20 cellular contexts compared by ENCODE assay signal in genomic region chr9:38043931-38044623, GRCh38. TPM values are rescaled to one million over a fixed set of nuclear protein-coding genes. Genes with fewer than 3 reads are reported as not detected.
DNase-seq lines count a peak whose midpoint lies in the region; ATAC-seq and TF ChIP-seq lines count a peak whose summit lies in the region.
"Had no signal": no experiment of that assay in that cellular context is flagged by ENCODE, and none has a peak within 500 bp of the region (broad histone marks: within the 10 kb centered on the region; RNA-seq: fewer than 3 reads in every experiment).

No MANE protein-coding gene starts in this region.

- H3K4me1 ChIP-seq in esophagus squamous epithelium = peaks cover 66 to 100% (median 81%) of the 10 kb centered on the region in 3 donors
- H3K4me1 ChIP-seq in suprapubic skin = peaks cover 88% of the 10 kb centered on the region
- peaks cover 55 to 70% of the 10 kb centered on the region in 2 experiments for H3K4me1 ChIP-seq in SK-N-SH (ENCODE audit: control insufficient read depth in 1 of 2, insufficient read depth in 2 of 2, low read depth in 1 of 2, low read length in 1 of 2)
- H3K4me1 ChIP-seq in mucosa of descending colon (ENCODE audit: low read depth) = peaks cover 27% of the 10 kb centered on the region

- no peak for TF ChIP-seq RAD21 in SK-N-SH (IDR thresholded peaks at IDR 0.05; ENCODE audit: low read length)

- TF ChIP-seq CTCF in esophagus squamous epithelium (IDR thresholded peaks at IDR 0.05) (no peak), suprapubic skin (IDR thresholded peaks at IDR 0.05) (no peak), SK-N-SH (IDR thresholded peaks at IDR 0.05) (no peak), mucosa of descending colon (IDR thresholded peaks at IDR 0.05) (no peak)

- no peak overlapping the region for H2AFZ ChIP-seq in SK-N-SH (ENCODE audit: low read depth)

- H3K9ac ChIP-seq in SK-N-SH = no peak overlapping the region

- H3K36me3 ChIP-seq in esophagus squamous epithelium (no peaks in the 10 kb centered on the region), suprapubic skin (no peaks in the 10 kb centered on the region), MG63 (no peaks in the 10 kb centered on the region; the same call in 1 of the 2 replicates), SK-N-SH (replicated peaks in 1 of 2; ENCODE audit: control insufficient read depth in 1 of 2, insufficient read depth in 2 of 2, low read length in 1 of 2) (no peaks in the 10 kb centered on the region), mucosa of descending colon (ENCODE audit: low read depth) (no peaks in the 10 kb centered on the region)

- POLR2A ChIA-PET in SK-N-SH (lab: Yijun Ruan, JAX) = interaction anchor here (1.1 kb wide), 1 partner anchor 16 kb away, joined by 3 read pairs; no protein-coding TSS in a partner anchor

- 0 out of 2 replicates have a peak, but pooled peaks cover 11% of the 10 kb centered on the region for H4K20me1 ChIP-seq in SK-N-SH (ENCODE audit: insufficient read depth)

- no peak for DNase-seq in Right ventricle myocardium superior
- no peak for DNase-seq in Right ventricle myocardium inferior (ENCODE audit: missing footprints)
- no peak for DNase-seq in esophagus squamous epithelium (lab: John Stamatoyannopoulos, UW)
- DNase-seq in mucosa of gallbladder (ENCODE audit: low spot score) = peak; percentile 49
- DNase-seq in suprapubic skin (ENCODE audit: low spot score in 2 of 2) = no peak
- DNase-seq in MG63 = no peak
- DNase-seq in SK-N-SH = no peak
- DNase-seq in mucosa of descending colon = no peak
- DNase-seq: activated CD4-positive, alpha-beta T cell treated with anti-CD3 and anti-CD28 coated beads, Interleukin-2, amount 50 U/mL, for 4 hours; activated CD8-positive, alpha-beta memory T cell treated with anti-CD3 and anti-CD28 coated beads, Interleukin-2, amount 50 U/mL, for 48 hours; activated effector memory CD4-positive, alpha-beta T cell treated with anti-CD3 and anti-CD28 coated beads, Interleukin-2, amount 50 U/mL, for 16 hours; activated naive CD8-positive, alpha-beta T cell treated with anti-CD3 and anti-CD28 coated beads, Interleukin-2, amount 50 U/mL, for 24 hours; COR-L47; HFFc6; NCI-H1694 treated with DMSO at 0.1 percent for 48 hours; NCI-H748 treated with DMSO at 0.1 percent for 48 hours; OCI-M1; WERI-Rb-1 had no signal

- TF ChIP-seq POLR2A in esophagus squamous epithelium (IDR thresholded peaks at IDR 0.05) = no peak
- no peak for TF ChIP-seq POLR2A in suprapubic skin (IDR thresholded peaks at IDR 0.05)

- CTCF ChIA-PET in SK-N-SH (lab: Yijun Ruan, JAX) = interaction anchor here (0.7 to 2.0 kb wide), 7 partner anchors 10 to 165 kb away, joined by 3 to 6 read pairs (median 3); no protein-coding TSS in a partner anchor

- H3K9me3 ChIP-seq in esophagus squamous epithelium = no peaks in the 10 kb centered on the region
- no peaks in the 10 kb centered on the region for H3K9me3 ChIP-seq in suprapubic skin
- H3K9me3 ChIP-seq in MG63 = no peaks in the 10 kb centered on the region
- no peaks in the 10 kb centered on the region for H3K9me3 ChIP-seq in SK-N-SH
- H3K9me3 ChIP-seq in mucosa of descending colon = no peaks in the 10 kb centered on the region

- 24 to 34% methylated on average over 9 of the region's 9 CpGs for WGBS in esophagus squamous epithelium, 2 donors
- WGBS in suprapubic skin = 46% methylated on average over 7 of the region's 9 CpGs
- 87% methylated on average over 9 of the region's 9 CpGs for WGBS in SK-N-SH (ENCODE audit: low lambda C conversion rate)

- peaks cover 90% of the 10 kb centered on the region for H3K79me2 ChIP-seq in SK-N-SH (ENCODE audit: insufficient read depth)

- H3K4me2 ChIP-seq in SK-N-SH = no peak overlapping the region

- H3K27me3 ChIP-seq in esophagus squamous epithelium (no peaks in the 10 kb centered on the region), suprapubic skin (no peaks in the 10 kb centered on the region), MG63 (no peaks in the 10 kb centered on the region), SK-N-SH (ENCODE audit: insufficient read depth) (no peaks in the 10 kb centered on the region)

- ATAC-seq in Right ventricle myocardium superior (ENCODE audit: poor library complexity) (peak; percentile 17), Right ventricle myocardium inferior (no peak), mucosa of descending colon (no peak)
- ATAC-seq: activated naive CD8-positive, alpha-beta T cell treated with anti-CD3 and anti-CD28 coated beads, Interleukin-2, amount 50 U/mL, for 24 hours had no signal

- H3K4me3 ChIP-seq in esophagus squamous epithelium (no peak overlapping the region), suprapubic skin (no peak overlapping the region), MG63 (no peak overlapping the region), SK-N-SH (ENCODE audit: low read depth in 2 of 2, low read length in 1 of 2) (no peak overlapping the region), mucosa of descending colon (no peak overlapping the region)
- H3K4me3 ChIP-seq: coronary artery, SK-N-MC had no signal

- TF ChIP-seq EP300 in suprapubic skin (IDR thresholded peaks at IDR 0.05) (no peak), SK-N-SH (IDR thresholded peaks at IDR 0.05; ENCODE audit: borderline replicate concordance in 1 of 2, low read depth in 1 of 2, low read length in 1 of 2) (no peak)

- peaks cover 37% of the 10 kb centered on the region for H3F3A ChIP-seq in SK-N-SH (replicated peaks; ENCODE audit: insufficient read depth)

- intact Hi-C loops in Right ventricle myocardium superior (cut with DNase I) = no loop called here
- intact Hi-C loops in Right ventricle myocardium inferior (cut with DNase I) = no loop called here
- intact Hi-C loops in esophagus squamous epithelium (cut with DNase I) = no loop called here
- intact Hi-C loops in mucosa of descending colon (cut with DNase I, micrococcal nuclease) = no loop called here

- H3K9me2 ChIP-seq in SK-N-SH = no peaks in the 10 kb centered on the region

- H3K27ac ChIP-seq in esophagus squamous epithelium (peak overlapping the region; percentile 16 to 87 (median 64)), suprapubic skin (peak overlapping the region; percentile 27), SK-N-SH (ENCODE audit: low read depth in 2 of 2, low read length in 1 of 2) (peak overlapping the region in 1 of 2 experiments; percentile 20; a peak in 2 of 4 replicates)
- H3K27ac ChIP-seq: coronary artery, SK-N-MC, WERI-Rb-1 had no signal

TF ChIP-seq in SK-N-SH, 30 proteins besides CTCF, POLR2A, EP300 and RAD21 (continues in another document):
- TF ChIP-seq REST (IDR thresholded peaks at IDR 0.05; ENCODE audit: low read depth, low read length) (no peak), SIN3A (IDR thresholded peaks at IDR 0.05; ENCODE audit: borderline replicate concordance, low read depth, low read length) (no peak), TAF1 (IDR thresholded peaks at IDR 0.05; ENCODE audit: borderline replicate concordance, low read depth, low read length) (no peak), NRF1 (IDR thresholded peaks at IDR 0.05; ENCODE audit: low read depth, low read length) (no peak), MEF2A (IDR thresholded peaks at IDR 0.05; ENCODE audit: borderline replicate concordance, low read depth) (no peak), TCF12 (IDR thresholded peaks at IDR 0.05) (no peak), ZBTB33 (IDR thresholded peaks at IDR 0.05; ENCODE audit: borderline replicate concordance, low read depth) (no peak)

RNA-seq across cellular contexts. Expression of gene SHB, which starts 24.9 kb away (rescaled TPM):
- total RNA-seq in Right ventricle myocardium superior (15.0 TPM), Right ventricle myocardium inferior (14.7 TPM), esophagus squamous epithelium (10 to 100 TPM; 17.7 to 31.4 (median 24.2) TPM), mucosa of gallbladder (54.5 TPM), suprapubic skin (10 to 100 TPM; 12.3 to 22.9 (median 16.3) TPM), mucosa of descending colon (10 to 100 TPM; 20.3 to 23.9 (median 20.6) TPM)
- 6.0 and 20.0 TPM in 2 replicates for total RNA-seq in MG63 (2014; rRNA removed; shearing (Covaris generic); ENCODE audit: low replicate concordance)
- 20.5 and 26.0 TPM in 2 replicates for polyA plus RNA-seq in SK-N-SH (2012; rRNA removed)
- polyA plus RNA-seq in SK-N-SH (2012; cell fraction: cytosol; rRNA removed) = 14.2 and 18.7 TPM in 2 replicates
- polyA plus RNA-seq in SK-N-SH (2012; cell fraction: nucleus; rRNA removed) = 21.7 and 22.0 TPM in 2 replicates
